In genomic region chr17:36948717-36949460, GRCh38 we compare ENCODE assay signal across 8 cellular contexts. TPM values are rescaled to one million over a fixed set of nuclear protein-coding genes. Genes with fewer than 3 reads are reported as not detected.
DNase-seq lines count a peak whose midpoint lies in the region; ATAC-seq, FAIRE-seq and TF ChIP-seq lines count a peak whose summit lies in the region.

Gene AATF, plus strand, starts transcription at chr17:36948954. Its CDS starts 172 bp downstream, at chr17:36949126.

- POLR2A ChIA-PET in WTC11 (lab: Charles Lee) = interaction anchor here (0.5 to 1.8 kb wide), 3 partner anchors 11 to 1479 kb away, joined by 3 to 7 read pairs (median 4); partner anchors contain the start of gene LHX1

- TF ChIP-seq CTCF in WTC11 (IDR thresholded peaks at IDR 0.05) = no peak
- TF ChIP-seq CTCF in bronchial epithelial cell (IDR thresholded peaks at IDR 0.05; ENCODE audit: insufficient read depth, low read length, severe bottlenecking) = no peak

- FAIRE-seq in bronchial epithelial cell (lab: Jason Lieb, UNC) = no peak

- peaks cover 46% of the 10 kb centered on the region for H3K4me1 Mint-ChIP-seq in WTC11
- peaks cover 54 to 62% of the 10 kb centered on the region in 2 donors for H3K4me1 Mint-ChIP-seq in immature natural killer cell

- CTCF ChIA-PET in WTC11 (lab: Charles Lee) = interaction anchor here (0.8 to 2.2 kb wide), 13 partner anchors 8 to 356 kb away, joined by 3 to 16 read pairs (median 3); partner anchors contain the start of genes LHX1 and MRM1

- ATAC-seq in GM19023 (IDR thresholded peaks at IDR 0.05; ENCODE audit: unreplicated experiment) = peak; percentile 97
- peak; percentile 91 for ATAC-seq in HG03196 (IDR thresholded peaks at IDR 0.05; ENCODE audit: unreplicated experiment)
- peak; percentile 92 for ATAC-seq in WTC11

- peaks cover 26% of the 10 kb centered on the region for H3K27me3 ChIP-seq in bronchial epithelial cell (ENCODE audit: control insufficient read depth, insufficient read depth, low read length)

- H3K4me3 Mint-ChIP-seq in WTC11 = peak within 1 kb of the TSS; percentile 91
- H3K4me3 Mint-ChIP-seq in immature natural killer cell = peak within 1 kb of the TSS; percentile 93 to 98 (median 95)

- peaks cover 56% of the 10 kb centered on the region for H3K27me3 Mint-ChIP-seq in WTC11 (ENCODE audit: low read depth)
- H3K27me3 Mint-ChIP-seq in immature natural killer cell (ENCODE audit: low read depth in 3 of 3) = peaks cover 30 to 43% (median 30%) of the 10 kb centered on the region in 3 donors

- H3K27ac Mint-ChIP-seq in WTC11 = peak within 1 kb of the TSS; percentile 87
- H3K27ac Mint-ChIP-seq in immature natural killer cell = peak within 1 kb of the TSS; percentile 90 to 97 (median 94)

- H3K4me3 ChIP-seq in bronchial epithelial cell (ENCODE audit: low read depth, low read length) = peak within 1 kb of the TSS; percentile 93

- H3K36me3 Mint-ChIP-seq in WTC11 = peaks cover 17% of the 10 kb centered on the region
- peaks cover 7 to 22% (median 21%) of the 10 kb centered on the region in 3 donors for H3K36me3 Mint-ChIP-seq in immature natural killer cell

- peak; percentile 99 for DNase-seq in AG08396 (ENCODE audit: low spot score)
- peak; percentile 93 for DNase-seq in NCI-H226
- DNase-seq in WTC11 (ENCODE audit: low spot score) = peak; percentile 96
- peak; percentile 82 for DNase-seq in bronchial epithelial cell (ENCODE audit: low read depth)
- peak; percentile 98 for DNase-seq in immature natural killer cell
- DNase-seq in smooth muscle cell of the brain vasculature (ENCODE audit: low read depth, low spot score) = peak; percentile 80

- H3K9me3 Mint-ChIP-seq in WTC11 (no peaks in the 10 kb centered on the region), immature natural killer cell (no peaks in the 10 kb centered on the region)

- H3K36me3 ChIP-seq in bronchial epithelial cell (ENCODE audit: control insufficient read depth, insufficient read depth, low read length) = peaks cover 7% of the 10 kb centered on the region

TF ChIP-seq in WTC11, 78 proteins besides CTCF, POLR2A, EP300 and RAD21 (continues in another document):
- TF ChIP-seq GABPB1 (CRISPR knock-in tag; IDR thresholded peaks at IDR 0.05) = peak; percentile 92
- TF ChIP-seq USF2 (CRISPR knock-in tag; IDR thresholded peaks at IDR 0.05) = peak; percentile 98
- TF ChIP-seq ZNF425 (CRISPR knock-in tag; conservative IDR thresholded peaks at IDR 0.05) = no peak
- no peak for TF ChIP-seq ZNF512 (CRISPR knock-in tag; IDR thresholded peaks at IDR 0.05; ENCODE audit: borderline replicate concordance)
- TF ChIP-seq ATF3 (CRISPR knock-in tag; conservative IDR thresholded peaks at IDR 0.05) = no peak
- peak; percentile 98; the same call in 1 of the 2 replicates for TF ChIP-seq SMAD3 (CRISPR knock-in tag; IDR thresholded peaks at IDR 0.05; ENCODE audit: borderline replicate concordance)
- no peak for TF ChIP-seq PRRX2 (CRISPR knock-in tag; IDR thresholded peaks at IDR 0.05)
- no peak for TF ChIP-seq FOXJ3 (CRISPR knock-in tag; IDR thresholded peaks at IDR 0.05; ENCODE audit: borderline replicate concordance)
- TF ChIP-seq ARID4B (CRISPR knock-in tag; IDR thresholded peaks at IDR 0.05; ENCODE audit: borderline replicate concordance) = peak; percentile 97

RNA-seq across cellular contexts. Expression of gene AATF, which starts in this region (rescaled TPM):
- total RNA-seq in WTC11 (2021) (48.9 to 61.0 TPM (median 49.8 TPM) in 3 replicates), bronchial epithelial cell (47.5 and 54.0 TPM in 2 replicates)
- polyA plus RNA-seq in immature natural killer cell = 100 to 1,000 TPM in 1 of 3 donors, 10 to 100 TPM in 2; 54.2 to 109 (median 61.0) TPM

Comparison
In these comparisons a context has a peak if more than half of its experiments do, and no peak if none do; other contexts are left out.
1. Peak in every context shown above with its lines: DNase-seq, ATAC-seq and H3K4me3 ChIP-seq.